Comparison of ENCODE assay signal across 1 cellular context in genomic region chr1:32358435-32358834, GRCh38.
TF ChIP-seq lines count a peak whose summit lies in the region.

No MANE protein-coding gene starts in this region.

TF ChIP-seq in GM12878, 131 proteins besides CTCF, POLR2A, EP300 and RAD21:
- TF ChIP-seq ZNF217 (IDR thresholded peaks at IDR 0.05) (no peak), PRDM15 (CRISPR knock-in tag; IDR thresholded peaks at IDR 0.05) (no peak), TCF3 (IDR thresholded peaks at IDR 0.05; ENCODE audit: borderline replicate concordance, insufficient read depth, low read depth, low read length) (no peak), HCFC1 (IDR thresholded peaks at IDR 0.05; ENCODE audit: low read length) (no peak), LARP7 (IDR thresholded peaks at IDR 0.05) (no peak), ZSCAN29 (IDR thresholded peaks at IDR 0.05) (no peak), SMC3 (IDR thresholded peaks at IDR 0.05; ENCODE audit: borderline replicate concordance, low read length) (no peak)
